8 cellular contexts compared by ENCODE assay signal in the genomic region with DNA sequence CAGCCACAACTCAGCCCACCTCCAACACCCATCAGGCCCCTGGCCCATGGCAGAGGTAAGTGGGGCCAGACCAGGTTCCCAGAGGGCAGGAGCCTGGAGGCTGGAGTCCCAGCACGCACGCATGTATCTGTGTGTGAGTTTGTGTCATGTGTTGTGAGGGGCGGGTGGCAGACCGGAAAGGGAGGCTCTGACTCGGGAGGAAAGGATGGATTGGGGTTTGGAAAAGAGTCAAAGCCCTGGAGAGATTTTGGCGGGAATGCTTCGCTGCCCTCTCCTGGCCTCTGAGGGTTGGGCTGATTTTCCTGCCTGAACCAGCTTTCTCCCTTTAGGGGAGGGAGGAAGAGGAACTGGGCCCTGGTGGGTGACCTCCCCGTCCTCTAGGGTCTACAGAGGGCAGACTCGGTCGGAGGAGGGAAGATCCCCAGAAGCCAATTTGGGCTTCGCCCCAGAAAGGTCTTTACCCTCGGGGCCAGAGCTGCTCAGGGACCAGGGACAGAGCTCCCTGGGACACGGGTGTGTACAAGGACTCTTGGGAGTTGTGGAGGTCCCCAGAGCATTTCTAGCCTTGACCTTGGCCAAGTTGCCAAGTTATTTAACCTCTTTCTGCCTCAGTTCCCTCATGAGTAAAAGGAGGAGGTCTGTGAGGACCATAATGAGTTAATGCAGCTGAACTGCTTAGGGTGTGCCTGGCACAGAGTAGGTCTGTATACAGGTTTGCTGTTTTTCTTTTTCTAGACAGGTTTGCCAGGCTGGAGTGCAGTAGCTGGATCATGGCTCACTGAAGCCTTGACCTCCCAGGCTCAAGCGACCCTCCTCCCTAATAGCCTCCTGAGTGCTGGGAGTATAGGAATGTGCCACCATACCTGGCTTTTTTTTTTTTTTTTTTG. TPM values are rescaled to one million over a fixed set of nuclear protein-coding genes. Genes with fewer than 3 reads are reported as not detected.
DNase-seq lines count a peak whose midpoint lies in the region; ATAC-seq and TF ChIP-seq lines count a peak whose summit lies in the region.

No MANE protein-coding gene starts in this region.

- POLR2A ChIA-PET in WTC11 (lab: Charles Lee): interaction anchor here (0.7 to 1.9 kb wide), 3 partner anchors 21 to 90 kb away, joined by 3 to 8 read pairs (median 4); partner anchors contain the start of genes BANF1, CCDC85B, EIF1AD and MUS81

- H3K36me3 Mint-ChIP-seq in WTC11 (no peaks in the 10 kb centered on the region), type B pancreatic cell (no peaks in the 10 kb centered on the region)

- H3K4me1 Mint-ChIP-seq in WTC11: peaks cover 17% of the 10 kb centered on the region
- peaks cover 12% of the 10 kb centered on the region for H3K4me1 Mint-ChIP-seq in type B pancreatic cell (ENCODE audit: unreplicated experiment)

- H3K4me3 Mint-ChIP-seq in WTC11 (no peak overlapping the region), type B pancreatic cell (no peak overlapping the region)

- H3K9me3 Mint-ChIP-seq in WTC11 (no peaks in the 10 kb centered on the region), type B pancreatic cell (no peaks in the 10 kb centered on the region)

- CTCF ChIA-PET in WTC11 (lab: Charles Lee): interaction anchor here (0.8 to 2.2 kb wide), 16 partner anchors 11 to 201 kb away, joined by 3 to 41 read pairs (median 7); partner anchors contain the start of genes CCDC85B, CTSW, FIBP and FOSL1

- peak; percentile 81 for ATAC-seq in WTC11
- ATAC-seq in HG03280 (IDR thresholded peaks at IDR 0.05; ENCODE audit: unreplicated experiment): no peak
- no peak for ATAC-seq in HG02610 (IDR thresholded peaks at IDR 0.05; ENCODE audit: unreplicated experiment)

- H3K27me3 Mint-ChIP-seq in WTC11 (ENCODE audit: low read depth) (peaks cover 27% of the 10 kb centered on the region), type B pancreatic cell (peaks cover 25% of the 10 kb centered on the region)

- peak; percentile 43; the same call in 1 of the 2 replicates for TF ChIP-seq CTCF in LNCAP (IDR thresholded peaks at IDR 0.05)
- no peak for TF ChIP-seq CTCF in WTC11 (IDR thresholded peaks at IDR 0.05)
- peak; percentile 49 for TF ChIP-seq CTCF in type B pancreatic cell (conservative IDR thresholded peaks at IDR 0.05)

- no peak overlapping the region for H3K27ac Mint-ChIP-seq in WTC11
- no peak overlapping the region for H3K27ac Mint-ChIP-seq in type B pancreatic cell

- DNase-seq in DMS153 treated with DMSO at 0.1 percent for 48 hours (lab: John Stamatoyannopoulos, UW; ENCODE audit: unreplicated experiment): peak; percentile 42
- peak; percentile 69 for DNase-seq in WTC11 (ENCODE audit: low spot score)
- DNase-seq in iPS-NIHi7 (ENCODE audit: extremely low spot score): peak; percentile 76
- DNase-seq in type B pancreatic cell (ENCODE audit: extremely low spot score, unreplicated experiment): no peak
- no peak for DNase-seq in globus pallidus (ENCODE audit: low spot score)

TF ChIP-seq in WTC11, 78 proteins besides CTCF, POLR2A, EP300 and RAD21 (continues in another document):
- no peak for TF ChIP-seq ZNF512 (CRISPR knock-in tag; IDR thresholded peaks at IDR 0.05; ENCODE audit: borderline replicate concordance)
- TF ChIP-seq TEAD1 (CRISPR knock-in tag; IDR thresholded peaks at IDR 0.05): 0 out of 2 replicates have a peak, but pooled peaks have one; percentile 32
- TF ChIP-seq HMGA2 (CRISPR knock-in tag; IDR thresholded peaks at IDR 0.05): no peak
- TF ChIP-seq ZBTB21 (CRISPR knock-in tag; IDR thresholded peaks at IDR 0.05; ENCODE audit: borderline replicate concordance): no peak
- TF ChIP-seq ZNF423 (CRISPR knock-in tag; IDR thresholded peaks at IDR 0.05): no peak
- TF ChIP-seq ATF2 (CRISPR knock-in tag; IDR thresholded peaks at IDR 0.05; ENCODE audit: borderline replicate concordance, low read depth): no peak
- TF ChIP-seq PRDM15 (CRISPR knock-in tag; IDR thresholded peaks at IDR 0.05): peak; percentile 62
- TF ChIP-seq E2F4 (CRISPR knock-in tag; IDR thresholded peaks at IDR 0.05; ENCODE audit: borderline replicate concordance, low read depth): no peak
- TF ChIP-seq, protein P1, sequence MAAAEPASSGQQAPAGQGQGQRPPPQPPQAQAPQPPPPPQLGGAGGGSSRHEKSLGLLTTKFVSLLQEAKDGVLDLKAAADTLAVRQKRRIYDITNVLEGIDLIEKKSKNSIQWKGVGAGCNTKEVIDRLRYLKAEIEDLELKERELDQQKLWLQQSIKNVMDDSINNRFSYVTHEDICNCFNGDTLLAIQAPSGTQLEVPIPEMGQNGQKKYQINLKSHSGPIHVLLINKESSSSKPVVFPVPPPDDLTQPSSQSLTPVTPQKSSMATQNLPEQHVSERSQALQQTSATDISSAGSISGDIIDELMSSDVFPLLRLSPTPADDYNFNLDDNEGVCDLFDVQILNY (CRISPR knock-in tag; IDR thresholded peaks at IDR 0.05): 0 out of 2 replicates have a peak, but pooled peaks have one; percentile 62
- TF ChIP-seq ZNF263 (CRISPR knock-in tag; IDR thresholded peaks at IDR 0.05; ENCODE audit: low read depth): no peak
- peak; percentile 67 for TF ChIP-seq MAX (CRISPR knock-in tag; IDR thresholded peaks at IDR 0.05)
- peak; percentile 47 for TF ChIP-seq FOXP1 (CRISPR knock-in tag; IDR thresholded peaks at IDR 0.05; ENCODE audit: borderline replicate concordance)

RNA-seq across cellular contexts. Expression of gene C11orf68, which starts 6.9 kb away (rescaled TPM):
- total RNA-seq in WTC11 (2021): 28.5 to 31.9 TPM (median 30.6 TPM) in 3 replicates
- 27.9 and 31.2 TPM in 2 replicates for total RNA-seq in type B pancreatic cell (ENCODE audit: low replicate concordance)

RNA-seq across cellular contexts. Expression of gene DRAP1, which starts 7.3 kb away (rescaled TPM):
- 111 to 129 TPM (median 114 TPM) in 3 replicates for total RNA-seq in WTC11 (2021)
- total RNA-seq in type B pancreatic cell (ENCODE audit: low replicate concordance): 49.3 and 66.1 TPM in 2 replicates

RNA-seq across cellular contexts. Expression of gene FOSL1, which starts 11.7 kb away (rescaled TPM):
- total RNA-seq in WTC11 (2021) (16.3 to 20.5 TPM (median 17.1 TPM) in 3 replicates), type B pancreatic cell (ENCODE audit: low replicate concordance) (2.1 and 11.1 TPM in 2 replicates)

RNA-seq across cellular contexts. Expression of gene CCDC85B, which starts 21.5 kb away (rescaled TPM):
- total RNA-seq in WTC11 (2021): 52.7 to 55.3 TPM (median 53.0 TPM) in 3 replicates
- total RNA-seq in type B pancreatic cell (ENCODE audit: low replicate concordance): 8.2 and 14.3 TPM in 2 replicates

RNA-seq across cellular contexts. Expression of gene FIBP, which starts 23.7 kb away (rescaled TPM):
- total RNA-seq in WTC11 (2021): 91.6 to 93.1 TPM (median 92.2 TPM) in 3 replicates
- total RNA-seq in type B pancreatic cell (ENCODE audit: low replicate concordance): 50.9 and 74.7 TPM in 2 replicates

Comparison
In these comparisons a context has a peak if more than half of its experiments do, and no peak if none do; other contexts are left out.
1. DNase-seq: peak in DMS153 treated with DMSO at 0.1 percent for 48 hours (single experiment), WTC11 (single experiment) and iPS-NIHi7 (single experiment); none in type B pancreatic cell (single experiment) and globus pallidus (single experiment).